1 cellular context compared by ENCODE assay signal in the genomic region with DNA sequence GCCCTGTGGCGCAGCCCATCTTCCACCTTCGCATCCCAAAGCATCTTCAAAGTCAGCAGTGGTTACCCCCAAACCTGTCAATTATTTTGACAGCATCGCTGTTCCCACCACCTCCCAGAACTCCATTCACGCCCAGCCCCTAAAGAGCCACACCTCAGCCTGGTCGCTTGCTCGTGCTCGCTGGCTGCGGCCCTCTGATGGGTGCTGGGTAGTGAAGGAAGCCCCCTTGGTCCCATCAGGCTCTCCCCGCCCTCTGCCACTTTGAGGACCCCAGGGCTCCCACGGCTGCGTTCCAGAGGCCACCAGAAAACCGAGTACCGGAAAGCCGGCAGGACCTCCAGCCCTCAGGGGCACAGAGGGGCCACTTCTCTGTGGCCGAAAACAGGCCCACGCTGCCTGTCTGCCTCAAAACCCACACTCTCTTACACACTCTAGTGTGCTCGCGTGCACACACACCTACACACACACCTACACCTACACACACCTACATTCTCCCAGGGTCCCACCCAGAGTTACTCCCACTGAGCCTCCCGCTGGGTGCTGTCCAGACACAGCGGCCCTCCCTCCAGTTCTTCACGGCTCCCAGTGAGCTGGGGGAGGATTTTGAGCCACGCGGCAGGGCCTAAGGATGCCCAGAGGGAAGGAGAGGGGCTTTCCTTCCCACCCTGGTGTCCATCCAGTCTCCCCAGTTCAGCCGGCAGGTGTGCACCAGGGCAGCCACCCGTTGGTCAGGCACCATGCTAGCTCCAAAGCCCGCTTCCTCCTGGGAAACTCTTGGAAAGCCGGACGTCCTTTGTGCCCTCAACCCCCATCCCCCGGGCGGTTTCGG.
TF ChIP-seq lines count a peak whose summit lies in the region.

No MANE protein-coding gene starts in this region.

TF ChIP-seq in HepG2, 621 proteins besides CTCF, POLR2A, EP300 and RAD21:
- TF ChIP-seq ZNF225 (CRISPR knock-in tag; IDR thresholded peaks at IDR 0.05) = 0 out of 2 replicates have a peak, but pooled peaks have one; percentile 2
- no peak for TF ChIP-seq ZBED4 (CRISPR knock-in tag; IDR thresholded peaks at IDR 0.05; ENCODE audit: borderline replicate concordance)
- no peak for TF ChIP-seq NFAT5 (CRISPR knock-in tag; IDR thresholded peaks at IDR 0.05)
